In the genomic region with DNA sequence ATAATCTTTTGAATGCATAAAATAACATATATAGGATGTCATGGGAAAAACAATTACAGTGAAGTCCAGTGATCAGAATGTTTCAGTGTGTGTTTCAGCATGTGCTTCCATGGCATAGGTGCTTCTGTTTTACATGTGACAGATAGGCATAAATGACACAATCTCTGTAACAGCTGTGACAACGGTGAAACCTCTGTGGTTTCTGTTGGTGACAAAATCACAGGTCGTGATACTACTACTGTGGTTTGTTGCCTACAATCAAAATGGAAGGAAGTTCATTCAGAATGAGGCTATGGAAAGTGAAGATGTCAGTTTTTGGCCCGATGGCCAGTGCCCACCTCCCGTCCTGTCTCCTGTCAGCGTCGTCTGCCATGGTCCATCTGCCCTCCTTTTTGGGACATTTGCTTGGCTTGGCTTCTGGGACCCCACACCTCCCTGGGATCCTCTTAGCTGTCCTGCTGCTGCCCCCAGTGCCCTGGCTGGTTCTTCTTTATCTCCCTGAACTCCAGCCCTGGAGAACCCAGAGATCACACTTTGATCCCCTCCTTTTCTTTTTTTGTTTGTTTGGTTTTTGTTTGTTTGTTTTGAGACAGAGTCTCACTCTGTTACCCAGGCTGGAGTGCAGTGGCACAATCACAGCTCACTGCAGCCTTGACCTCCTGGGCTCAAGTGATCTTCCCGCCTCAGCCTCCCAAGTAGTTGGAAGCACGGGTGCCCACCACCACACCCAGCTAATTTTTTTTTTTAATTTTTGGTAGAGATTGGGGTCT, we compare ENCODE assay signal across 9 cellular contexts.
DNase-seq lines count a peak whose midpoint lies in the region; ATAC-seq, FAIRE-seq and TF ChIP-seq lines count a peak whose summit lies in the region.
"Had no signal": no experiment of that assay in that cellular context is flagged by ENCODE, and none has a peak within 500 bp of the region (broad histone marks: within the 10 kb centered on the region; RNA-seq: fewer than 3 reads in every experiment).

No MANE protein-coding gene starts in this region.

- TF ChIP-seq RAD21 in HepG2 (CRISPR knock-in tag; IDR thresholded peaks at IDR 0.05), result no peak

- ATAC-seq in HepG2 (peak; percentile 18), right lobe of liver (no peak), HG03342 (IDR thresholded peaks at IDR 0.05; ENCODE audit: unreplicated experiment) (peak; percentile 85)
- ATAC-seq in central memory CD8-positive, alpha-beta T cell (replicated peaks; ENCODE audit: extremely low read depth, poor library complexity, severe bottlenecking), result peak; percentile 59

- FAIRE-seq in HepG2 (lab: Jason Lieb, UNC), result no peak

- no peaks in the 10 kb centered on the region for H3K36me3 Mint-ChIP-seq in central memory CD8-positive, alpha-beta T cell (ENCODE audit: insufficient read depth)

- CTCF ChIA-PET in HepG2 (lab: Yijun Ruan, JAX; ENCODE audit: low intra/inter-chr PET ratio, low total read pairs), result no interaction called here

- 65% methylated on average over 8 of the region's 8 CpGs for WGBS in HepG2 (ENCODE audit: low lambda C conversion rate)
- 72% methylated on average over 8 of the region's 8 CpGs for WGBS in right lobe of liver (ENCODE audit: insufficient coverage, low coverage, low lambda C conversion rate, missing lambda C conversion rate)

- peaks cover 23% of the 10 kb centered on the region for H3K4me1 Mint-ChIP-seq in central memory CD8-positive, alpha-beta T cell

- H3K9me3 Mint-ChIP-seq in central memory CD8-positive, alpha-beta T cell, result no peaks in the 10 kb centered on the region

- H3K9ac ChIP-seq in HepG2 (ENCODE audit: insufficient read depth, low read depth, low read length), result no peak overlapping the region

- peaks cover 83% of the 10 kb centered on the region for H3K27me3 Mint-ChIP-seq in central memory CD8-positive, alpha-beta T cell

- no TSS peak for BruUV-seq in HepG2 (replicated peaks; lab: Mats Ljungman, UMichigan)

- POLR2A ChIA-PET in HepG2 (lab: Yijun Ruan, JAX), result interaction anchor here (1.1 kb wide), 1 partner anchor 26 kb away, joined by 3 read pairs; no protein-coding TSS in a partner anchor

- no peaks in the 10 kb centered on the region for H4K20me1 ChIP-seq in HepG2 (ENCODE audit: insufficient read depth, low read length)

- H2AFZ ChIP-seq in HepG2 (ENCODE audit: low read length), result no peak overlapping the region

- no peak overlapping the region for H3K4me2 ChIP-seq in HepG2 (ENCODE audit: low read depth, low read length)

- TF ChIP-seq EP300 in HepG2 (IDR thresholded peaks at IDR 0.05; ENCODE audit: low read depth in 2 of 2, low read length in 2 of 2), result no peak
- TF ChIP-seq EP300 in HepG2 (CRISPR knock-in tag; IDR thresholded peaks at IDR 0.05; ENCODE audit: borderline replicate concordance), result no peak

- peak overlapping the region; percentile 45 for H3K4me3 Mint-ChIP-seq in central memory CD8-positive, alpha-beta T cell

- intact Hi-C loops in HepG2 (cut with micrococcal nuclease; ENCODE audit: unreplicated experiment) (no loop called here), right lobe of liver (cut with DNase I) (no loop called here), uterus (cut with DNase I; ENCODE audit: low total_unique reads) (no loop called here)

- in situ Hi-C loops in HepG2 (cut with HindIII; ENCODE audit: extremely low pct_ligation_motif_present, low pct_unique_long_range_greater_than_20kb), result no loop called here

- H3K9me3 ChIP-seq in HepG2 (ENCODE audit: low read length) (no peaks in the 10 kb centered on the region), right lobe of liver (no peaks in the 10 kb centered on the region), uterus (no peaks in the 10 kb centered on the region)
- H3K9me3 ChIP-seq: SJSA1 had no signal

- H3K27ac Mint-ChIP-seq in central memory CD8-positive, alpha-beta T cell (ENCODE audit: low read depth), result peak overlapping the region; percentile 26

- peaks cover 43% of the 10 kb centered on the region for H3K4me1 ChIP-seq in HepG2 (ENCODE audit: insufficient read depth, low read length)
- H3K4me1 ChIP-seq in right lobe of liver, result peaks cover 0 to 13% (median 2%) of the 10 kb centered on the region in 4 donors
- peaks cover 2 to 4% of the 10 kb centered on the region in 2 donors for H3K4me1 ChIP-seq in uterus
- H3K4me1 ChIP-seq: SJSA1 had no signal

- H3K36me3 ChIP-seq in HepG2 (replicated peaks in 1 of 2; ENCODE audit: control insufficient read depth in 1 of 2, insufficient read depth in 2 of 2, low read length in 2 of 2), result no peaks in the 10 kb centered on the region
- H3K36me3 ChIP-seq in right lobe of liver, result no peaks in the 10 kb centered on the region
- no peaks in the 10 kb centered on the region for H3K36me3 ChIP-seq in uterus

- H3K27me3 ChIP-seq in HepG2 (ENCODE audit: control insufficient read depth in 1 of 2, insufficient read depth in 2 of 2, low read length in 2 of 2) (no peaks in the 10 kb centered on the region), right lobe of liver (no peaks in the 10 kb centered on the region), uterus (no peaks in the 10 kb centered on the region)
- H3K27me3 ChIP-seq: SJSA1 had no signal

- no peak for DNase-seq in HepG2 (ENCODE audit: low spot score)
- DNase-seq in right lobe of liver, result no peak
- no peak for DNase-seq in central memory CD8-positive, alpha-beta T cell (ENCODE audit: low spot score in 2 of 2)
- no peak for DNase-seq in uterus
- DNase-seq in NCI-H1417 (lab: John Stamatoyannopoulos, UW), result no peak
- DNase-seq in cerebellar nuclear complex (lab: John Stamatoyannopoulos, UW), result no peak
- no peak for DNase-seq in NCI-H748 (lab: John Stamatoyannopoulos, UW; ENCODE audit: unreplicated experiment)

- no peak for TF ChIP-seq POLR2A in HepG2 (IDR thresholded peaks at IDR 0.05; ENCODE audit: insufficient read depth in 1 of 2, low read depth in 2 of 2, low read length in 2 of 2)
- TF ChIP-seq POLR2A in right lobe of liver (IDR thresholded peaks at IDR 0.05), result no peak
- TF ChIP-seq POLR2A in uterus (IDR thresholded peaks at IDR 0.05), result no peak

- no peak for TF ChIP-seq CTCF in HepG2 (CRISPR knock-in tag; IDR thresholded peaks at IDR 0.05)
- no peak for TF ChIP-seq CTCF in right lobe of liver (IDR thresholded peaks at IDR 0.05)
- TF ChIP-seq CTCF in uterus (IDR thresholded peaks at IDR 0.05), result no peak

- no peaks in the 10 kb centered on the region for H3K79me2 ChIP-seq in HepG2 (ENCODE audit: insufficient read depth, low read length)

- H3K4me3 ChIP-seq in HepG2 (replicated peaks in 1 of 3; ENCODE audit: insufficient read depth in 1 of 3, low read depth in 2 of 3, low read length in 3 of 3) (no peak overlapping the region), right lobe of liver (no peak overlapping the region), uterus (no peak overlapping the region)
- H3K4me3 ChIP-seq: SJSA1 had no signal

- H3K27ac ChIP-seq in HepG2 (ENCODE audit: extremely low read length, insufficient read depth, low read length), result no peak overlapping the region
- peak overlapping the region in 1 of 3 donors; percentile 14 for H3K27ac ChIP-seq in right lobe of liver
- H3K27ac ChIP-seq in uterus, result peak overlapping the region; percentile 35 to 71
- H3K27ac ChIP-seq: SJSA1 had no signal

TF ChIP-seq in HepG2, 621 proteins besides CTCF, POLR2A, EP300 and RAD21 (continues in another document):
- TF ChIP-seq CBX2 (IDR thresholded peaks at IDR 0.05; ENCODE audit: low read depth, low read length), result no peak
- no peak for TF ChIP-seq CBX2 (CRISPR knock-in tag; IDR thresholded peaks at IDR 0.05; ENCODE audit: low read depth)
- TF ChIP-seq RCOR2 (CRISPR knock-in tag; IDR thresholded peaks at IDR 0.05), result 0 out of 2 replicates have a peak, but pooled peaks have one; percentile 27
- TF ChIP-seq, protein P1, sequence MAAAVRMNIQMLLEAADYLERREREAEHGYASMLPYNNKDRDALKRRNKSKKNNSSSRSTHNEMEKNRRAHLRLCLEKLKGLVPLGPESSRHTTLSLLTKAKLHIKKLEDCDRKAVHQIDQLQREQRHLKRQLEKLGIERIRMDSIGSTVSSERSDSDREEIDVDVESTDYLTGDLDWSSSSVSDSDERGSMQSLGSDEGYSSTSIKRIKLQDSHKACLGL (CRISPR knock-in tag; IDR thresholded peaks at IDR 0.05), result no peak
- no peak for TF ChIP-seq ZNF274 (CRISPR knock-in tag; IDR thresholded peaks at IDR 0.05)
- TF ChIP-seq PITX1 (CRISPR knock-in tag; IDR thresholded peaks at IDR 0.05), result no peak
- peak; percentile 65; the same call in 1 of the 2 replicates for TF ChIP-seq RARA (CRISPR knock-in tag; IDR thresholded peaks at IDR 0.05)
- no peak for TF ChIP-seq BORCS8-MEF2B (CRISPR knock-in tag; IDR thresholded peaks at IDR 0.05)
- TF ChIP-seq, protein P2, sequence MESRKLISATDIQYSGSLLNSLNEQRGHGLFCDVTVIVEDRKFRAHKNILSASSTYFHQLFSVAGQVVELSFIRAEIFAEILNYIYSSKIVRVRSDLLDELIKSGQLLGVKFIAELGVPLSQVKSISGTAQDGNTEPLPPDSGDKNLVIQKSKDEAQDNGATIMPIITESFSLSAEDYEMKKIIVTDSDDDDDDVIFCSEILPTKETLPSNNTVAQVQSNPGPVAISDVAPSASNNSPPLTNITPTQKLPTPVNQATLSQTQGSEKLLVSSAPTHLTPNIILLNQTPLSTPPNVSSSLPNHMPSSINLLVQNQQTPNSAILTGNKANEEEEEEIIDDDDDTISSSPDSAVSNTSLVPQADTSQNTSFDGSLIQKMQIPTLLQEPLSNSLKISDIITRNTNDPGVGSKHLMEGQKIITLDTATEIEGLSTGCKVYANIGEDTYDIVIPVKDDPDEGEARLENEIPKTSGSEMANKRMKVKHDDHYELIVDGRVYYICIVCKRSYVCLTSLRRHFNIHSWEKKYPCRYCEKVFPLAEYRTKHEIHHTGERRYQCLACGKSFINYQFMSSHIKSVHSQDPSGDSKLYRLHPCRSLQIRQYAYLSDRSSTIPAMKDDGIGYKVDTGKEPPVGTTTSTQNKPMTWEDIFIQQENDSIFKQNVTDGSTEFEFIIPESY (CRISPR knock-in tag; IDR thresholded peaks at IDR 0.05), result peak; percentile 90; the same call in 1 of the 2 replicates
- TF ChIP-seq ZNF746 (CRISPR knock-in tag; IDR thresholded peaks at IDR 0.05), result 0 out of 2 replicates have a peak, but pooled peaks have one; percentile 21
- TF ChIP-seq SMAD3 (CRISPR knock-in tag; IDR thresholded peaks at IDR 0.05), result no peak
- no peak for TF ChIP-seq ZNF296 (CRISPR knock-in tag; conservative IDR thresholded peaks at IDR 0.05)
- no peak for TF ChIP-seq SMC3 (IDR thresholded peaks at IDR 0.05; ENCODE audit: low read length)

Comparison
In these comparisons a context has a peak if more than half of its experiments do, and no peak if none do; other contexts are left out.
1. ATAC-seq: peak in HepG2 (single experiment), HG03342 (single experiment) and central memory CD8-positive, alpha-beta T cell (single experiment); none in right lobe of liver (0 of 4).